In the genomic region with DNA sequence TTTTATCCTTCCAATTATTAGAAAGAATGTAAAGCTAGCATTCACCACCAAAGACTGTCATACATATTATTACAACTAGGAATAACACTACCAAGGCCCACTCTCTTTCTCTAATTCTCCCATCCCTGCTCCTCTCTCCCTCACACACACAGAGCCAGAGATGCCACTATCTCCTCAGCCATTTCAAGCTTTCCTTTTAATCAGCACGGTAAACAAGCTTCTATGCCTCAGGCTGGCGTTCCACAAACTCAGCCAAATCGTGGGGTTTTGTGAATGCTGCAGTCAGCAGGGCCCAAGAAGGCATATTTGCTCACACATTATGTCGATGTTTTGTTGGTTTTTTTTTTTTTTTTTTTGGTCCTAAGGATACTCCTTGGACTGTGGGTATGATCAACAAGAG, we compare ENCODE assay signal across 15 cellular contexts.
"Had no signal": no experiment of that assay in that cellular context is flagged by ENCODE, and none has a peak within 500 bp of the region (broad histone marks: within the 10 kb centered on the region; RNA-seq: fewer than 3 reads in every experiment).

No MANE protein-coding gene starts in this region.

- H3K27me3 ChIP-seq: esophagus muscularis mucosa, spleen had no signal

- H3K9me3 Mint-ChIP-seq: activated CD4-positive, alpha-beta T cell treated with anti-CD3 and anti-CD28 coated beads, Interleukin-2, amount 10 ng/mL, durations not matched to agents 24 days and 14 days; activated naive CD8-positive, alpha-beta T cell treated with anti-CD3 and anti-CD28 coated beads, Interleukin-2, amount 10 ng/mL, durations not matched to agents 7 days and 5 days; stimulated activated naive CD8-positive, alpha-beta T cell treated with anti-CD3 and anti-CD28 coated beads, Interleukin-15, amount 100 ng/mL, for 72 hours had no signal

- H3K4me1 ChIP-seq: esophagus muscularis mucosa, spleen had no signal

- H3K36me3 Mint-ChIP-seq: activated naive CD8-positive, alpha-beta T cell treated with anti-CD3 and anti-CD28 coated beads, Interleukin-2, amount 10 ng/mL, durations not matched to agents 7 days and 5 days; memory B cell; natural killer cell treated with Interleukin-12 subunit alpha and Interleukin-12 subunit beta and Interleukin-15 and Interleukin-18, amount 100 ng/mL, for 72 hours had no signal

- H3K36me3 ChIP-seq: esophagus muscularis mucosa, spleen, thoracic aorta had no signal

- H3K27me3 Mint-ChIP-seq: activated CD4-positive, alpha-beta T cell treated with anti-CD3 and anti-CD28 coated beads, Interleukin-2, amount 10 ng/mL, durations not matched to agents 24 days and 14 days; activated naive CD8-positive, alpha-beta T cell treated with anti-CD3 and anti-CD28 coated beads, Interleukin-2, amount 10 ng/mL, durations not matched to agents 7 days and 5 days; memory B cell; natural killer cell treated with Interleukin-12 subunit alpha and Interleukin-12 subunit beta and Interleukin-15 and Interleukin-18, amount 100 ng/mL, for 72 hours; stimulated activated naive CD8-positive, alpha-beta T cell treated with anti-CD3 and anti-CD28 coated beads, Interleukin-15, amount 100 ng/mL, for 72 hours had no signal

- H3K27ac ChIP-seq: esophagus muscularis mucosa, spleen had no signal

- FAIRE-seq: kidney had no signal

- H3K4me1 Mint-ChIP-seq: activated CD4-positive, alpha-beta T cell treated with anti-CD3 and anti-CD28 coated beads, Interleukin-2, amount 10 ng/mL, durations not matched to agents 24 days and 14 days; activated naive CD8-positive, alpha-beta T cell treated with anti-CD3 and anti-CD28 coated beads, Interleukin-2, amount 10 ng/mL, durations not matched to agents 7 days and 5 days; memory B cell; stimulated activated naive CD8-positive, alpha-beta T cell treated with anti-CD3 and anti-CD28 coated beads, Interleukin-15, amount 100 ng/mL, for 72 hours; T-helper 17 cell had no signal

- DNase-seq: activated CD4-positive, alpha-beta T cell treated with anti-CD3 and anti-CD28 coated beads, Interleukin-2, amount 10 ng/mL, durations not matched to agents 24 days and 14 days; activated CD8-positive, alpha-beta T cell treated with anti-CD3 and anti-CD28 coated beads, Interleukin-2, amount 10 ng/mL, durations not matched to agents 7 days and 5 days; activated naive CD4-positive, alpha-beta T cell; activated naive CD8-positive, alpha-beta T cell treated with anti-CD3 and anti-CD28 coated beads, Interleukin-2, amount 10 ng/mL, durations not matched to agents 7 days and 5 days; glutamatergic neuron; hypothalamus; kidney; left ventricle myocardium superior; spleen; stimulated activated naive CD8-positive, alpha-beta T cell treated with anti-CD3 and anti-CD28 coated beads, Interleukin-15, amount 100 ng/mL, for 72 hours; T-helper 17 cell had no signal

- H3K9me3 ChIP-seq: esophagus muscularis mucosa, spleen, thoracic aorta had no signal

- H3K4me3 ChIP-seq: esophagus muscularis mucosa, spleen, thoracic aorta had no signal

- H3K27ac Mint-ChIP-seq: activated CD4-positive, alpha-beta T cell treated with anti-CD3 and anti-CD28 coated beads, Interleukin-2, amount 10 ng/mL, durations not matched to agents 24 days and 14 days; activated CD8-positive, alpha-beta T cell treated with anti-CD3 and anti-CD28 coated beads, Interleukin-2, amount 10 ng/mL, durations not matched to agents 7 days and 5 days; activated naive CD8-positive, alpha-beta T cell treated with anti-CD3 and anti-CD28 coated beads, Interleukin-2, amount 10 ng/mL, durations not matched to agents 7 days and 5 days; memory B cell; natural killer cell treated with Interleukin-12 subunit alpha and Interleukin-12 subunit beta and Interleukin-15 and Interleukin-18, amount 100 ng/mL, for 72 hours; stimulated activated naive CD8-positive, alpha-beta T cell treated with anti-CD3 and anti-CD28 coated beads, Interleukin-15, amount 100 ng/mL, for 72 hours; T-helper 17 cell had no signal

- H3K4me3 Mint-ChIP-seq: activated CD4-positive, alpha-beta T cell treated with anti-CD3 and anti-CD28 coated beads, Interleukin-2, amount 10 ng/mL, durations not matched to agents 24 days and 14 days; activated CD8-positive, alpha-beta T cell treated with anti-CD3 and anti-CD28 coated beads, Interleukin-2, amount 10 ng/mL, durations not matched to agents 7 days and 5 days; activated naive CD8-positive, alpha-beta T cell treated with anti-CD3 and anti-CD28 coated beads, Interleukin-2, amount 10 ng/mL, durations not matched to agents 7 days and 5 days; memory B cell; natural killer cell treated with Interleukin-12 subunit alpha and Interleukin-12 subunit beta and Interleukin-15 and Interleukin-18, amount 100 ng/mL, for 72 hours; stimulated activated naive CD8-positive, alpha-beta T cell treated with anti-CD3 and anti-CD28 coated beads, Interleukin-15, amount 100 ng/mL, for 72 hours; T-helper 17 cell had no signal
